Comparison of ENCODE assay signal across 22 cellular contexts in the genomic region with DNA sequence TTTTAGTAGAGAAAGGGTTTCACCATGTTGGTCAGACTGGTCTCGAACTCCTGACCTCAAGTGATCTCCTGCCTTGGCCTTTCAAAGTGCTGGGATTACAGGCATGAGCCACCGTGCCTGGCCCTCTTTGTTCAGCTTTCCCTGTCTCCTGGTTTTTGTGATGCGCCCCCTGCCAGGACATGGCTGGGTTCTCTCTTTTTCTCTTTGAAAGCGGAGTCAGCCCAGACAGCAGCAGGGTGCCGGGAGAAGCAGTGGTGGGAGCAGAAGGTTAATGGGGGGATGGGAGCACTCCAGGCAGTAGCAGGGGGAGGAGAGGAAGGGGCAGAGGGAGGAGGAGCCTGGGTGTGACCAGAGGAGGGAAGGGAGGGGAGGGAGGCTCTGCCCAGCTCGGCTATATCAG. TPM values are rescaled to one million over a fixed set of nuclear protein-coding genes. Genes with fewer than 3 reads are reported as not detected.
"Had no signal": no experiment of that assay in that cellular context is flagged by ENCODE, and none has a peak within 500 bp of the region (broad histone marks: within the 10 kb centered on the region; RNA-seq: fewer than 3 reads in every experiment).

No MANE protein-coding gene starts in this region.

- H3K27me3 ChIP-seq: cardiac muscle cell, ovary, right lobe of liver, vagina had no signal

- H3K36me3 ChIP-seq: cardiac muscle cell, gastroesophageal sphincter, ovary, stomach, vagina had no signal

- H3K4me3 ChIP-seq: cardiac muscle cell, gastroesophageal sphincter, mucosa of descending colon, ovary, stomach, vagina had no signal

- H3K9me3 ChIP-seq: mucosa of descending colon, ovary, right lobe of liver, vagina had no signal

- H3K4me1 ChIP-seq: gastroesophageal sphincter, vagina had no signal

- H3K9me3 Mint-ChIP-seq: activated B cell treated with CpG ODN at 0.5 μM for 24 hours; activated CD4-positive, alpha-beta memory T cell treated with anti-CD3 and anti-CD28 coated beads for 36 hours; memory B cell; neural crest cell; stimulated activated effector memory CD8-positive, alpha-beta T cell treated with anti-CD3 and anti-CD28 coated beads, Interleukin-12 subunit alpha, Interleukin-12 subunit beta, amount 100 ng/mL, for 72 hours had no signal

- ATAC-seq: gastroesophageal sphincter, mucosa of descending colon, right lobe of liver had no signal

- H3K36me3 Mint-ChIP-seq: activated CD4-positive, alpha-beta memory T cell treated with anti-CD3 and anti-CD28 coated beads for 36 hours; activated naive CD8-positive, alpha-beta T cell; memory B cell; naive B cell; stimulated activated effector memory CD8-positive, alpha-beta T cell treated with anti-CD3 and anti-CD28 coated beads, Interleukin-12 subunit alpha, Interleukin-12 subunit beta, amount 100 ng/mL, for 72 hours had no signal

- DNase-seq: activated B cell treated with CpG ODN at 0.5 μM for 24 hours; activated CD4-positive, alpha-beta T cell treated with anti-CD3 and anti-CD28 coated beads for 4 hours; amniotic stem cell; kidney glomerular epithelial cell; mucosa of descending colon; naive B cell; ovary; right lobe of liver; stimulated activated CD4-positive, alpha-beta T cell treated with anti-CD3 and anti-CD28 coated beads, Interleukin-4, amount 100 ng/mL, for 24 hours; stomach had no signal

- H3K27ac ChIP-seq: cardiac muscle cell, gastroesophageal sphincter, ovary, stomach, vagina had no signal

- H3K4me3 Mint-ChIP-seq: activated B cell treated with CpG ODN at 0.5 μM for 24 hours; activated CD4-positive, alpha-beta memory T cell treated with anti-CD3 and anti-CD28 coated beads for 36 hours; activated naive CD8-positive, alpha-beta T cell; memory B cell; naive B cell; neural crest cell; stimulated activated effector memory CD8-positive, alpha-beta T cell treated with anti-CD3 and anti-CD28 coated beads, Interleukin-12 subunit alpha, Interleukin-12 subunit beta, amount 100 ng/mL, for 72 hours had no signal

- H3K4me1 Mint-ChIP-seq: activated B cell treated with CpG ODN at 0.5 μM for 24 hours; memory B cell; naive B cell; neural crest cell; stimulated activated effector memory CD8-positive, alpha-beta T cell treated with anti-CD3 and anti-CD28 coated beads, Interleukin-12 subunit alpha, Interleukin-12 subunit beta, amount 100 ng/mL, for 72 hours had no signal

- H3K27ac Mint-ChIP-seq: activated B cell treated with CpG ODN at 0.5 μM for 24 hours; activated CD4-positive, alpha-beta memory T cell treated with anti-CD3 and anti-CD28 coated beads for 36 hours; activated naive CD8-positive, alpha-beta T cell; memory B cell; naive B cell; stimulated activated effector memory CD8-positive, alpha-beta T cell treated with anti-CD3 and anti-CD28 coated beads, Interleukin-12 subunit alpha, Interleukin-12 subunit beta, amount 100 ng/mL, for 72 hours had no signal

RNA-seq across cellular contexts. Expression of a gene that starts 1.8 kb away (rescaled TPM):
- total RNA-seq: activated B cell treated with CpG ODN at 0.5 μM for 24 hours, cardiac muscle cell, dermis microvascular lymphatic vessel endothelial cell, pulmonary artery endothelial cell had no signal

RNA-seq across cellular contexts. Expression of a gene that starts 18.2 kb away (rescaled TPM):
- total RNA-seq: activated B cell treated with CpG ODN at 0.5 μM for 24 hours, dermis microvascular lymphatic vessel endothelial cell, liver, pulmonary artery endothelial cell, right lobe of liver, temporal lobe had no signal

RNA-seq across cellular contexts. Expression of a gene that starts 55.5 kb away (rescaled TPM):
- total RNA-seq: activated CD4-positive, alpha-beta memory T cell treated with anti-CD3 and anti-CD28 coated beads for 36 hours had no signal
